13 cellular contexts compared by ENCODE assay signal in the genomic region with DNA sequence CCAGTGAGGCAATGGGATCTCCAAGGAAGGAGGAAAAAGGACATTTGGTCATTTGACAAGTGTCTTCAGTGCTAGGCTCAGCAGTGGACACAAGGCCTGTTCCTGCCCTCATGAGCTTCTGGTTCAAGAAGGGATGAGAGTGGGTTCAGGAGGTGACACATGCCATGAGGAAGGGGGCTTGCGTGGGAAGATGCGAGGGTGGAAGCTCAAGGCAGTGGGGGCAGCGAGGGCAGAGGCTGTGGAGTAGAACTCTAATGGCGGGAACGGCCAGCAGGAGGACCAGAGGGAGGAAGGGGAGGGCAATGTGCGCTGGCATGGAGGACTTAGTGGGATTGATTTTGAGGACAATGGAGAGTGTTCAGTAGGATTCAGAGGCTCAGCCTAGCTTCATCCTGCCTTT. TPM values are rescaled to one million over a fixed set of nuclear protein-coding genes. Genes with fewer than 3 reads are reported as not detected.
A peak's percentile ranks its signal among the peaks of the same experiment; 100 is the strongest.
DNase-seq lines count a peak whose midpoint lies in the region; ATAC-seq, FAIRE-seq and TF ChIP-seq lines count a peak whose summit lies in the region.
"Had no signal": no experiment of that assay in that cellular context is flagged by ENCODE, and none has a peak within 500 bp of the region (broad histone marks: within the 10 kb centered on the region; RNA-seq: fewer than 3 reads in every experiment).

No MANE protein-coding gene starts in this region.

- H3K9me3 Mint-ChIP-seq in endothelial cell (ENCODE audit: unreplicated experiment): no peaks in the 10 kb centered on the region
- no peaks in the 10 kb centered on the region for H3K9me3 Mint-ChIP-seq in stimulated activated naive CD8-positive, alpha-beta T cell treated with anti-CD3 and anti-CD28 coated beads, Interleukin-15, amount 100 ng/mL, for 72 hours
- H3K9me3 Mint-ChIP-seq: activated T-helper 17 cell treated with anti-CD3 and anti-CD28 coated beads, Interleukin-2, amount 50 U/mL, for 72 hours had no signal

- no peak for FAIRE-seq in A549 (lab: Jason Lieb, UNC)
- FAIRE-seq: GM12892 had no signal

- no peak overlapping the region for H3K27ac Mint-ChIP-seq in endothelial cell (ENCODE audit: unreplicated experiment)
- H3K27ac Mint-ChIP-seq in stimulated activated naive CD8-positive, alpha-beta T cell treated with anti-CD3 and anti-CD28 coated beads, Interleukin-15, amount 100 ng/mL, for 72 hours: no peak overlapping the region
- H3K27ac Mint-ChIP-seq: activated T-helper 17 cell treated with anti-CD3 and anti-CD28 coated beads, Interleukin-2, amount 50 U/mL, for 72 hours had no signal

- TF ChIP-seq RAD21 in A549 (conservative IDR thresholded peaks at IDR 0.05 in 1 of 2, IDR thresholded peaks at IDR 0.05 in 1 of 2): no peak

- no peaks in the 10 kb centered on the region for H3K36me3 ChIP-seq in parathyroid adenoma (ENCODE audit: control insufficient read depth, insufficient read depth, low read length)
- H3K36me3 ChIP-seq in smooth muscle cell (ENCODE audit: low read depth): no peaks in the 10 kb centered on the region

- H4K20me1 ChIP-seq in smooth muscle cell (ENCODE audit: low read depth): peaks cover 36% of the 10 kb centered on the region

- H3K4me1 Mint-ChIP-seq in endothelial cell (ENCODE audit: unreplicated experiment): peaks cover 11% of the 10 kb centered on the region
- H3K4me1 Mint-ChIP-seq in stimulated activated naive CD8-positive, alpha-beta T cell treated with anti-CD3 and anti-CD28 coated beads, Interleukin-15, amount 100 ng/mL, for 72 hours: peaks cover 55% of the 10 kb centered on the region

- H3K9me3 ChIP-seq in A549 (no peaks in the 10 kb centered on the region), parathyroid adenoma (ENCODE audit: control insufficient read depth, low read length) (no peaks in the 10 kb centered on the region), smooth muscle cell (replicated peaks; ENCODE audit: low read depth) (no peaks in the 10 kb centered on the region)
- H3K9me3 ChIP-seq: HAP-1 had no signal

- H3K4me3 ChIP-seq in A549: no peak overlapping the region
- H3K4me3 ChIP-seq in parathyroid adenoma (ENCODE audit: low read depth, low read length): no peak overlapping the region
- H3K4me3 ChIP-seq in smooth muscle cell: no peak overlapping the region
- H3K4me3 ChIP-seq: HAP-1 had no signal

- no peak for ATAC-seq in A549
- ATAC-seq in stimulated activated naive CD8-positive, alpha-beta T cell treated with anti-CD3 and anti-CD28 coated beads, Interleukin-15, amount 100 ng/mL, for 72 hours: no peak
- no peak for ATAC-seq in HG02623 (IDR thresholded peaks at IDR 0.05; ENCODE audit: unreplicated experiment)
- ATAC-seq: activated T-helper 17 cell treated with anti-CD3 and anti-CD28 coated beads, Interleukin-2, amount 50 U/mL, for 72 hours had no signal

- H2AFZ ChIP-seq in parathyroid adenoma (no peak overlapping the region), smooth muscle cell (ENCODE audit: low read depth) (no peak overlapping the region)

- POLR2A ChIA-PET in A549 (lab: Yijun Ruan, JAX): interaction anchor here (0.6 kb wide), 1 partner anchor 535 kb away, joined by 3 read pairs; no protein-coding TSS in a partner anchor
- POLR2A ChIA-PET in RWPE1 (lab: Yijun Ruan, JAX; ENCODE audit: low non-redundant PET): no interaction called here

- H3K27me3 ChIP-seq in parathyroid adenoma (ENCODE audit: control insufficient read depth, insufficient read depth, low read length): no peaks in the 10 kb centered on the region
- no peaks in the 10 kb centered on the region for H3K27me3 ChIP-seq in smooth muscle cell (ENCODE audit: low read depth)

- DNase-seq in A549 (ENCODE audit: low read depth in 1 of 2, low spot score in 1 of 2): no peak
- DNase-seq in RWPE1 (ENCODE audit: low spot score): no peak
- no peak for DNase-seq in endothelial cell (ENCODE audit: low spot score)
- DNase-seq in NCI-H446 (lab: John Stamatoyannopoulos, UW): no peak
- no peak for DNase-seq in smooth muscle cell (lab: John Stamatoyannopoulos, UW; ENCODE audit: unreplicated experiment)
- DNase-seq in stimulated activated naive CD8-positive, alpha-beta T cell treated with anti-CD3 and anti-CD28 coated beads, Interleukin-15, amount 100 ng/mL, for 72 hours: no peak
- DNase-seq: activated CD4-positive, CD25-positive, alpha-beta regulatory T cell treated with anti-CD3 and anti-CD28 coated beads, Interleukin-2, amount 50 U/mL, for 72 hours; stimulated activated CD4-positive, alpha-beta T cell treated with anti-CD3 and anti-CD28 coated beads, Interleukin-12 subunit alpha, Interleukin-12 subunit beta, amount 100 ng/mL, for 4 hours had no signal

- CTCF ChIA-PET in A549 (lab: Yijun Ruan, JAX): interaction anchor here (1.0 to 1.5 kb wide), 4 partner anchors 12 to 96 kb away, joined by 3 to 5 read pairs (median 4); a partner anchor contains a TSS
- CTCF ChIA-PET in RWPE1 (lab: Yijun Ruan, JAX): interaction anchor here (0.6 to 1.5 kb wide), 3 partner anchors 12 to 171 kb away, joined by 3 to 4 read pairs (median 3); no protein-coding TSS in a partner anchor

- peaks cover 34% of the 10 kb centered on the region for H3K4me1 ChIP-seq in A549
- H3K4me1 ChIP-seq in parathyroid adenoma: peaks cover 31% of the 10 kb centered on the region
- H3K4me1 ChIP-seq in smooth muscle cell (ENCODE audit: low read depth): peaks cover 12% of the 10 kb centered on the region

- H3K36me3 Mint-ChIP-seq in endothelial cell (ENCODE audit: low read depth, unreplicated experiment): peaks cover 9% of the 10 kb centered on the region

- TF ChIP-seq CTCF in A549 (IDR thresholded peaks at IDR 0.05) (no peak), RWPE1 (conservative IDR thresholded peaks at IDR 0.05; ENCODE audit: low read depth) (no peak), endothelial cell (IDR thresholded peaks at IDR 0.05; ENCODE audit: unreplicated experiment) (no peak), parathyroid adenoma (IDR thresholded peaks at IDR 0.05) (no peak), smooth muscle cell (IDR thresholded peaks at IDR 0.05; ENCODE audit: borderline replicate concordance, insufficient read depth, poor library complexity, severe bottlenecking) (no peak)

- TF ChIP-seq POLR2A in A549 (IDR thresholded peaks at IDR 0.05; ENCODE audit: low read length): no peak

- peaks cover 5% of the 10 kb centered on the region for H3F3A ChIP-seq in smooth muscle cell (ENCODE audit: low read depth)

- WGBS in A549 (ENCODE audit: missing lambda C conversion rate): 100% methylated on average over 6 of the region's 6 CpGs
- 97% methylated on average over 6 of the region's 6 CpGs for WGBS in smooth muscle cell (ENCODE audit: low lambda C conversion rate)

- TF ChIP-seq EP300 in A549 (IDR thresholded peaks at IDR 0.05): no peak

- H3K4me2 ChIP-seq in A549 (peak overlapping the region; percentile 64; the same call in 2 of the 3 replicates), parathyroid adenoma (ENCODE audit: low read length) (peak overlapping the region; percentile 45), smooth muscle cell (no peak overlapping the region)

- H3K27me3 Mint-ChIP-seq in endothelial cell (ENCODE audit: unreplicated experiment): peaks cover 19% of the 10 kb centered on the region
- H3K27me3 Mint-ChIP-seq in stimulated activated naive CD8-positive, alpha-beta T cell treated with anti-CD3 and anti-CD28 coated beads, Interleukin-15, amount 100 ng/mL, for 72 hours: no peaks in the 10 kb centered on the region
- H3K27me3 Mint-ChIP-seq: activated T-helper 17 cell treated with anti-CD3 and anti-CD28 coated beads, Interleukin-2, amount 50 U/mL, for 72 hours had no signal

- H3K79me2 ChIP-seq in parathyroid adenoma: peaks cover 3% of the 10 kb centered on the region
- peaks cover 24% of the 10 kb centered on the region for H3K79me2 ChIP-seq in smooth muscle cell (ENCODE audit: low read depth)

- H3K4me3 Mint-ChIP-seq in endothelial cell (ENCODE audit: unreplicated experiment): peak overlapping the region; percentile 73
- no peak overlapping the region for H3K4me3 Mint-ChIP-seq in stimulated activated naive CD8-positive, alpha-beta T cell treated with anti-CD3 and anti-CD28 coated beads, Interleukin-15, amount 100 ng/mL, for 72 hours
- H3K4me3 Mint-ChIP-seq: activated T-helper 17 cell treated with anti-CD3 and anti-CD28 coated beads, Interleukin-2, amount 50 U/mL, for 72 hours had no signal

- H3K27ac ChIP-seq in A549 (peak overlapping the region in 1 of 2 experiments; percentile 79; a peak in 4 of 6 replicates), RWPE1 (peak overlapping the region; percentile 99), parathyroid adenoma (peak overlapping the region; percentile 86), smooth muscle cell (ENCODE audit: low read depth) (no peak overlapping the region)

- H3K9ac ChIP-seq in parathyroid adenoma (no peak overlapping the region), smooth muscle cell (ENCODE audit: low read depth) (no peak overlapping the region)

RNA-seq across cellular contexts. Expression of a gene that starts 3.3 kb away (rescaled TPM):
- 5.3 and 6.7 TPM in 2 replicates for polyA plus RNA-seq in A549 (2011; rRNA removed)
- 8.3 and 12.6 TPM in 2 replicates for polyA plus RNA-seq in A549 (2012; cell fraction: cytosol; rRNA removed)
- polyA plus RNA-seq in A549 (2012; cell fraction: nucleus; rRNA removed): 13.9 and 20.4 TPM in 2 replicates
- 8.3 to 12.4 TPM (median 9.3 TPM) in 3 replicates for polyA plus RNA-seq in A549 (2017; fragmentation: RNase III; extraction: RNeasy Plus Mini Kit Qiagen cat#74134 plus additional on column Dnase treatment)
- 4.8 and 7.7 TPM in 2 replicates for polyA minus RNA-seq in A549 (2011; rRNA and poly(A)+ RNA removed)
- total RNA-seq in endothelial cell (ENCODE audit: unreplicated experiment): 28.0 TPM
- 22.2 and 22.9 TPM in 2 replicates for total RNA-seq in smooth muscle cell
- 37.1 and 50.1 TPM in 2 replicates for polyA plus RNA-seq in smooth muscle cell

RNA-seq across cellular contexts. Expression of a gene that starts 17.3 kb away (rescaled TPM):
- polyA plus RNA-seq in A549 (2011; rRNA removed): 11.2 and 12.3 TPM in 2 replicates
- 18.6 and 19.4 TPM in 2 replicates for polyA plus RNA-seq in A549 (2012; cell fraction: cytosol; rRNA removed)
- polyA plus RNA-seq in A549 (2012; cell fraction: nucleus; rRNA removed): 25.4 and 27.4 TPM in 2 replicates
- polyA plus RNA-seq in A549 (2017; fragmentation: RNase III; extraction: RNeasy Plus Mini Kit Qiagen cat#74134 plus additional on column Dnase treatment): 13.5 to 19.8 TPM (median 16.8 TPM) in 3 replicates
- 11.9 and 12.8 TPM in 2 replicates for polyA minus RNA-seq in A549 (2011; rRNA and poly(A)+ RNA removed)
- total RNA-seq in endothelial cell (ENCODE audit: unreplicated experiment): not detected
- 0.67 and 2.9 TPM in 2 replicates for total RNA-seq in smooth muscle cell
- 0.64 and 0.87 TPM in 2 replicates for polyA plus RNA-seq in smooth muscle cell

RNA-seq across cellular contexts. Expression of a gene that starts 36.8 kb away (rescaled TPM):
- 8.3 and 11.4 TPM in 2 replicates for polyA plus RNA-seq in A549 (2011; rRNA removed)
- 21.3 and 27.1 TPM in 2 replicates for polyA plus RNA-seq in A549 (2012; cell fraction: cytosol; rRNA removed)
- polyA plus RNA-seq in A549 (2012; cell fraction: nucleus; rRNA removed): 11.6 and 15.3 TPM in 2 replicates
- polyA plus RNA-seq in A549 (2017; fragmentation: RNase III; extraction: RNeasy Plus Mini Kit Qiagen cat#74134 plus additional on column Dnase treatment): 12.2 to 13.9 TPM (median 12.3 TPM) in 3 replicates
- polyA minus RNA-seq in A549 (2011; rRNA and poly(A)+ RNA removed): 11.7 and 13.5 TPM in 2 replicates
- total RNA-seq in endothelial cell (ENCODE audit: unreplicated experiment): 17.7 TPM
- total RNA-seq in smooth muscle cell: 11.6 and 13.1 TPM in 2 replicates
- 27.1 and 28.7 TPM in 2 replicates for polyA plus RNA-seq in smooth muscle cell

RNA-seq across cellular contexts. Expression of a gene that starts 47.6 kb away (rescaled TPM):
- 0.39 and 1.0 TPM in 2 replicates for polyA plus RNA-seq in A549 (2011; rRNA removed)
- 1.8 and 2.2 TPM in 2 replicates for polyA plus RNA-seq in A549 (2012; cell fraction: cytosol; rRNA removed)
- polyA plus RNA-seq in A549 (2012; cell fraction: nucleus; rRNA removed): 1.5 and 2.9 TPM in 2 replicates
- polyA plus RNA-seq in A549 (2017; fragmentation: RNase III; extraction: RNeasy Plus Mini Kit Qiagen cat#74134 plus additional on column Dnase treatment): 1.0 to 1.6 TPM (median 1.4 TPM) in 3 replicates
- 4.0 and 4.3 TPM in 2 replicates for polyA minus RNA-seq in A549 (2011; rRNA and poly(A)+ RNA removed)
- 3.1 TPM for total RNA-seq in endothelial cell (ENCODE audit: unreplicated experiment)
- 1.4 and 4.9 TPM in 2 replicates for total RNA-seq in smooth muscle cell
- polyA plus RNA-seq in smooth muscle cell: 3.6 and 3.7 TPM in 2 replicates

RNA-seq across cellular contexts. Expression of a gene that starts 58.7 kb away (rescaled TPM):
- 1.3 and 1.9 TPM in 2 replicates for polyA plus RNA-seq in A549 (2011; rRNA removed)
- polyA plus RNA-seq in A549 (2012; cell fraction: cytosol; rRNA removed): 1.7 and 2.2 TPM in 2 replicates
- 6.2 TPM in 2 replicates for polyA plus RNA-seq in A549 (2012; cell fraction: nucleus; rRNA removed)
- 2.0 to 2.5 TPM (median 2.0 TPM) in 3 replicates for polyA plus RNA-seq in A549 (2017; fragmentation: RNase III; extraction: RNeasy Plus Mini Kit Qiagen cat#74134 plus additional on column Dnase treatment)
- polyA minus RNA-seq in A549 (2011; rRNA and poly(A)+ RNA removed): 3.4 and 3.5 TPM in 2 replicates
- total RNA-seq in endothelial cell (ENCODE audit: unreplicated experiment): 3.9 TPM
- total RNA-seq in smooth muscle cell: 3.6 and 4.3 TPM in 2 replicates
- polyA plus RNA-seq in smooth muscle cell: 4.3 and 10.3 TPM in 2 replicates
